Comparison of ENCODE assay signal across 2 cellular contexts in genomic region chr17:39278246-39278645, GRCh38. TPM values are rescaled to one million over a fixed set of nuclear protein-coding genes. Genes with fewer than 3 reads are reported as not detected.
"Had no signal": no experiment of that assay in that cellular context is flagged by ENCODE, and none has a peak within 500 bp of the region (broad histone marks: within the 10 kb centered on the region; RNA-seq: fewer than 3 reads in every experiment).

No MANE protein-coding gene starts in this region.

RNA-seq across cellular contexts. Expression of gene STAC2, which starts 52.5 kb away (rescaled TPM):
- total RNA-seq: NCI-H460, SJCRH30 had no signal
